ENCODE assay signal across 8 cellular contexts in genomic region chr20:34708621-34709043, GRCh38. TPM values are rescaled to one million over a fixed set of nuclear protein-coding genes. Genes with fewer than 3 reads are reported as not detected.
A peak's percentile ranks its signal among the peaks of the same experiment; 100 is the strongest.
DNase-seq lines count a peak whose midpoint lies in the region; ATAC-seq and TF ChIP-seq lines count a peak whose summit lies in the region.

No MANE protein-coding gene starts in this region.

- RAD21 ChIA-PET in HCT116 (lab: Charles Lee; ENCODE audit: low non-redundant PET in 1 of 2, low total read pairs in 2 of 2, uncharacterized antibody in 2 of 2, unreplicated experiment in 2 of 2) = interaction anchor here (0.6 to 1.5 kb wide), 2 partner anchors 396 to 463 kb away, joined by 4 to 6 read pairs; no protein-coding TSS in a partner anchor

- H3K27me3 Mint-ChIP-seq in naive thymus-derived CD4-positive, alpha-beta T cell = peaks cover 0 to 11% (median 0%) of the 10 kb centered on the region in 5 donors

- H3K79me2 ChIP-seq in HCT116 (ENCODE audit: insufficient read depth, low read length) = no peaks in the 10 kb centered on the region

- no peaks in the 10 kb centered on the region for H3K9me2 ChIP-seq in HCT116 (ENCODE audit: insufficient read depth)

- H3K4me3 Mint-ChIP-seq in naive thymus-derived CD4-positive, alpha-beta T cell = peak overlapping the region; percentile 59 to 95 (median 88)

- CTCF ChIA-PET in HCT116 (lab: Charles Lee) = interaction anchor here (0.5 to 2.0 kb wide), 6 partner anchors 12 to 518 kb away, joined by 3 to 10 read pairs (median 6); no protein-coding TSS in a partner anchor
- CTCF ChIA-PET in naive thymus-derived CD4-positive, alpha-beta T cell (lab: Charles Lee) = interaction anchor here (0.6 to 3.5 kb wide), 7 partner anchors 31 to 396 kb away, joined by 3 to 32 read pairs (median 6); partner anchors contain the start of genes DYNLRB1 and PIGU

- peak; percentile 78 for TF ChIP-seq RAD21 in HCT116 (IDR thresholded peaks at IDR 0.05; ENCODE audit: low read depth)

- TF ChIP-seq EP300 in esophagus muscularis mucosa (IDR thresholded peaks at IDR 0.05) = no peak

- peak overlapping the region; percentile 78; the same call in 1 of the 2 replicates for H3K9ac ChIP-seq in ES-I3 (ENCODE audit: low read depth, low read length)
- peak overlapping the region; percentile 77 for H3K9ac ChIP-seq in HCT116 (ENCODE audit: low read length)

- H3K4me1 Mint-ChIP-seq in naive thymus-derived CD4-positive, alpha-beta T cell = peaks cover 13 to 44% (median 23%) of the 10 kb centered on the region in 7 donors

- H4K20me1 ChIP-seq in HCT116 (ENCODE audit: insufficient read depth) = no peaks in the 10 kb centered on the region

- no peak for DNase-seq in HCT116 (ENCODE audit: low read depth, low spot score)
- peak; percentile 61 for DNase-seq in NCI-H345 (lab: John Stamatoyannopoulos, UW)
- peak; percentile 43 for DNase-seq in activated T-cell treated with anti-CD3 and anti-CD28 coated beads for 1 hour (ENCODE audit: low read depth)
- DNase-seq in esophagus muscularis mucosa (ENCODE audit: extremely low spot score) = no peak
- DNase-seq in naive thymus-derived CD4-positive, alpha-beta T cell = peak in 8 of 9 donors; percentile 40 to 64 (median 58)
- peak in 40 of 49 donors; percentile 7 to 66 (median 44) for DNase-seq in substantia nigra (lab: John Stamatoyannopoulos, UW)

- no peak overlapping the region for H2AFZ ChIP-seq in HCT116 (ENCODE audit: low read depth, low read length, poor library complexity, severe bottlenecking)

- no peak for TF ChIP-seq POLR2A in HCT116 (IDR thresholded peaks at IDR 0.05; ENCODE audit: borderline replicate concordance, extremely low read depth, insufficient read depth, insufficient read length)
- no peak for TF ChIP-seq POLR2A in esophagus muscularis mucosa (IDR thresholded peaks at IDR 0.05; ENCODE audit: low read depth)

- ATAC-seq in HCT116 (peak; percentile 28), HG03135 (IDR thresholded peaks at IDR 0.05; ENCODE audit: unreplicated experiment) (no peak)
- no peak for ATAC-seq in naive thymus-derived CD4-positive, alpha-beta T cell

- intact Hi-C loops in HCT116 (cut with micrococcal nuclease) (loop anchor here (1.0 to 5.0 kb wide), 4 partner anchors 130 to 518 kb away; no protein-coding TSS in a partner anchor), esophagus muscularis mucosa (cut with DNase I) (loop anchor here (5.0 to 10.0 kb wide), 3 partner anchors 131 to 404 kb away; partner anchors contain the start of gene AHCY)
- intact Hi-C loops in naive thymus-derived CD4-positive, alpha-beta T cell (cut with micrococcal nuclease) = loop anchor here (1.0 to 10.0 kb wide), 12 partner anchors 31 to 714 kb away; partner anchors contain the start of genes MAP1LC3A (in 2 of the 2), NCOA6 (in 2 of the 2), PIGU (in 2 of the 2) and AHCY (in 1 of the 2)

- peak overlapping the region; percentile 90 for H3K4me2 ChIP-seq in HCT116 (ENCODE audit: low read length)

- H3K27ac Mint-ChIP-seq in naive thymus-derived CD4-positive, alpha-beta T cell = peak overlapping the region; percentile 48 to 96 (median 81)

- no TSS peak for BruUV-seq in HCT116 (replicated peaks; lab: Mats Ljungman, UMichigan)

- peaks cover 0 to 6% (median 0%) of the 10 kb centered on the region in 11 donors for H3K9me3 Mint-ChIP-seq in naive thymus-derived CD4-positive, alpha-beta T cell

- TF ChIP-seq CTCF in HCT116 (IDR thresholded peaks at IDR 0.05 in 2 of 3, conservative IDR thresholded peaks at IDR 0.05 in 1 of 3; ENCODE audit: borderline replicate concordance in 1 of 3, insufficient read depth in 1 of 3, low read depth in 2 of 3, low read length in 2 of 3) = peak; percentile 44 to 74 (median 60); a peak in 5 of 6 replicates
- peak; percentile 46 to 57 (median 56) for TF ChIP-seq CTCF in esophagus muscularis mucosa (IDR thresholded peaks at IDR 0.05)

- peaks cover 0 to 5% (median 0%) of the 10 kb centered on the region in 5 donors for H3K36me3 Mint-ChIP-seq in naive thymus-derived CD4-positive, alpha-beta T cell

- POLR2A ChIA-PET in HCT116 (lab: Charles Lee) = no interaction called here
- POLR2A ChIA-PET in naive thymus-derived CD4-positive, alpha-beta T cell (lab: Charles Lee) = interaction anchor here (0.6 to 1.8 kb wide), 4 partner anchors 31 to 538 kb away, joined by 3 to 12 read pairs (median 4); partner anchors contain the start of gene PIGU

- H3K4me3 ChIP-seq in HCT116 (replicated peaks in 1 of 2; ENCODE audit: low read depth in 1 of 2, low read length in 2 of 2) (peak overlapping the region; percentile 66 to 77), esophagus muscularis mucosa (peak overlapping the region; percentile 72 to 78 (median 76))
- H3K4me3 ChIP-seq in naive thymus-derived CD4-positive, alpha-beta T cell (ENCODE audit: low read length) = peak overlapping the region; percentile 75

- no peaks in the 10 kb centered on the region for H3K27me3 ChIP-seq in HCT116 (ENCODE audit: insufficient read depth, low read length)
- no peaks in the 10 kb centered on the region for H3K27me3 ChIP-seq in esophagus muscularis mucosa
- no peaks in the 10 kb centered on the region for H3K27me3 ChIP-seq in naive thymus-derived CD4-positive, alpha-beta T cell (ENCODE audit: control insufficient read depth in 2 of 2, insufficient read depth in 2 of 2, low read length in 2 of 2)

- peaks cover 6% of the 10 kb centered on the region; the same call in 1 of the 2 replicates for H3K4me1 ChIP-seq in ES-I3 (ENCODE audit: insufficient read depth, low read length)
- peaks cover 22 to 47% of the 10 kb centered on the region in 2 experiments for H3K4me1 ChIP-seq in HCT116 (ENCODE audit: control insufficient read depth in 1 of 2, insufficient read depth in 2 of 2, low read length in 2 of 2)
- peaks cover 47 to 73% (median 61%) of the 10 kb centered on the region in 4 donors for H3K4me1 ChIP-seq in esophagus muscularis mucosa
- peaks cover 6 to 11% of the 10 kb centered on the region in 2 donors for H3K4me1 ChIP-seq in naive thymus-derived CD4-positive, alpha-beta T cell (ENCODE audit: control insufficient read depth in 2 of 2, insufficient read depth in 2 of 2, low read length in 2 of 2)

- H3K27ac ChIP-seq in HCT116 (ENCODE audit: low read depth, low read length) = peak overlapping the region; percentile 88
- peak overlapping the region; percentile 94 to 100 (median 99) for H3K27ac ChIP-seq in esophagus muscularis mucosa (replicated peaks in 1 of 4)
- H3K27ac ChIP-seq in naive thymus-derived CD4-positive, alpha-beta T cell (ENCODE audit: low read depth, low read length) = peak overlapping the region; percentile 87
- H3K27ac ChIP-seq in substantia nigra (ENCODE audit: low read depth, low read length, poor library complexity, severe bottlenecking) = peak overlapping the region; percentile 84

- H3K36me3 ChIP-seq in ES-I3 (ENCODE audit: insufficient read depth, low read length) = no peaks in the 10 kb centered on the region
- no peaks in the 10 kb centered on the region for H3K36me3 ChIP-seq in HCT116 (ENCODE audit: control insufficient read depth in 1 of 2, insufficient read depth in 2 of 2, low read length in 2 of 2)
- peaks cover 0 to 31% (median 13%) of the 10 kb centered on the region in 4 donors for H3K36me3 ChIP-seq in esophagus muscularis mucosa
- H3K36me3 ChIP-seq in naive thymus-derived CD4-positive, alpha-beta T cell (ENCODE audit: control insufficient read depth in 2 of 3, insufficient read depth in 3 of 3, low read length in 3 of 3) = peaks cover 0 to 3% (median 0%) of the 10 kb centered on the region in 3 experiments

- 16% methylated on average over 16 of the region's 22 CpGs for WGBS in esophagus muscularis mucosa

- H3K9me3 ChIP-seq in ES-I3 (ENCODE audit: control insufficient read depth, insufficient read depth, low read length) = no peaks in the 10 kb centered on the region
- no peaks in the 10 kb centered on the region for H3K9me3 ChIP-seq in HCT116 (ENCODE audit: control insufficient read depth in 1 of 2, insufficient read depth in 1 of 2, low read depth in 1 of 2, low read length in 2 of 2)
- H3K9me3 ChIP-seq in esophagus muscularis mucosa = no peaks in the 10 kb centered on the region
- no peaks in the 10 kb centered on the region for H3K9me3 ChIP-seq in naive thymus-derived CD4-positive, alpha-beta T cell (ENCODE audit: control insufficient read depth in 2 of 3, low read length in 3 of 3)

TF ChIP-seq in HCT116, 20 proteins besides CTCF, POLR2A, EP300 and RAD21 (continues in another document):
- TF ChIP-seq SIN3A (IDR thresholded peaks at IDR 0.05; ENCODE audit: low read depth) (no peak), ZFX (IDR thresholded peaks at IDR 0.05) (no peak), REST (IDR thresholded peaks at IDR 0.05; ENCODE audit: low read depth) (no peak)

RNA-seq across cellular contexts. Expression of gene TP53INP2, which starts 4.5 kb away (rescaled TPM):
- total RNA-seq in HCT116 (2021; ENCODE audit: unreplicated experiment) (7.1 TPM), esophagus muscularis mucosa (10 to 100 TPM; 37.1 to 73.1 (median 62.5) TPM)
- polyA plus RNA-seq in HCT116 (2012) = 7.8 and 8.3 TPM in 2 replicates
- total RNA-seq in naive thymus-derived CD4-positive, alpha-beta T cell = 10 to 100 TPM in 2 of 5 experiments, 1 to 10 TPM in 3; 1.2 to 41.4 (median 1.5) TPM
- polyA plus RNA-seq in naive thymus-derived CD4-positive, alpha-beta T cell = under 1 TPM; 0.04 to 0.44 TPM

RNA-seq across cellular contexts. Expression of gene PIGU, which starts 31.7 kb away (rescaled TPM):
- total RNA-seq in HCT116 (2021; ENCODE audit: unreplicated experiment) = 25.1 TPM
- 19.5 and 26.5 TPM in 2 replicates for polyA plus RNA-seq in HCT116 (2012)
- 10 to 100 TPM in 1 of 4 donors, 1 to 10 TPM in 3; 9.1 to 10.8 (median 9.5) TPM for total RNA-seq in esophagus muscularis mucosa
- total RNA-seq in naive thymus-derived CD4-positive, alpha-beta T cell = 10 to 100 TPM in 4 of 5 experiments, 1 to 10 TPM in 1; 8.6 to 21.3 (median 16.1) TPM
- polyA plus RNA-seq in naive thymus-derived CD4-positive, alpha-beta T cell = 10 to 100 TPM; 27.9 to 34.5 TPM

Comparison
In these comparisons a context has a peak if more than half of its experiments do, and no peak if none do; other contexts are left out.
1. DNase-seq: peak in NCI-H345 (single experiment), activated T-cell treated with anti-CD3 and anti-CD28 coated beads for 1 hour (single experiment), naive thymus-derived CD4-positive, alpha-beta T cell (8 of 9) and substantia nigra (40 of 49); none in HCT116 (single experiment) and esophagus muscularis mucosa (single experiment).
2. Peak in every context shown above with its lines, with median percentiles within 50 percentile points of each other: H3K27ac ChIP-seq and H3K4me3 ChIP-seq.